ENCODE assay signal across 8 cellular contexts in genomic region chr17:2401426-2402221, GRCh38.
DNase-seq lines count a peak whose midpoint lies in the region; ATAC-seq, FAIRE-seq and TF ChIP-seq lines count a peak whose summit lies in the region.

No MANE protein-coding gene starts in this region.

- TF ChIP-seq CTCF in AG10803 (conservative IDR thresholded peaks at IDR 0.05; ENCODE audit: low read length), result no peak

- ATAC-seq in HG03439 (IDR thresholded peaks at IDR 0.05; ENCODE audit: unreplicated experiment), result peak; percentile 54

- peak; percentile 100 for DNase-seq in AG10803 (ENCODE audit: low read depth)
- peak; percentile 93 for DNase-seq in GM19238 (ENCODE audit: insufficient read length, low spot score)
- DNase-seq in NCI-H524 (lab: John Stamatoyannopoulos, UW), result peak; percentile 98 to 99
- DNase-seq in activated CD4-positive, alpha-beta T cell treated with anti-CD3 and anti-CD28 coated beads for 48 hours, result peak; percentile 100
- peak; percentile 96 for DNase-seq in kidney glomerular epithelial cell (lab: John Stamatoyannopoulos, UW)
- DNase-seq in stimulated activated CD4-positive, alpha-beta T cell treated with anti-CD3 and anti-CD28 coated beads, Interleukin-15, amount 100 ng/mL, for 48 hours (ENCODE audit: low read depth in 2 of 2), result peak; percentile 99

- H3K4me3 ChIP-seq in AG10803 (ENCODE audit: low read length), result peak overlapping the region; percentile 78

- peak; percentile 57 for FAIRE-seq in colon (lab: Jason Lieb, UNC)

Comparison
In these comparisons a context has a peak if more than half of its experiments do, and no peak if none do; other contexts are left out.
1. Peak in every context shown above with its lines: DNase-seq, ATAC-seq and H3K4me3 ChIP-seq.